In the genomic region with DNA sequence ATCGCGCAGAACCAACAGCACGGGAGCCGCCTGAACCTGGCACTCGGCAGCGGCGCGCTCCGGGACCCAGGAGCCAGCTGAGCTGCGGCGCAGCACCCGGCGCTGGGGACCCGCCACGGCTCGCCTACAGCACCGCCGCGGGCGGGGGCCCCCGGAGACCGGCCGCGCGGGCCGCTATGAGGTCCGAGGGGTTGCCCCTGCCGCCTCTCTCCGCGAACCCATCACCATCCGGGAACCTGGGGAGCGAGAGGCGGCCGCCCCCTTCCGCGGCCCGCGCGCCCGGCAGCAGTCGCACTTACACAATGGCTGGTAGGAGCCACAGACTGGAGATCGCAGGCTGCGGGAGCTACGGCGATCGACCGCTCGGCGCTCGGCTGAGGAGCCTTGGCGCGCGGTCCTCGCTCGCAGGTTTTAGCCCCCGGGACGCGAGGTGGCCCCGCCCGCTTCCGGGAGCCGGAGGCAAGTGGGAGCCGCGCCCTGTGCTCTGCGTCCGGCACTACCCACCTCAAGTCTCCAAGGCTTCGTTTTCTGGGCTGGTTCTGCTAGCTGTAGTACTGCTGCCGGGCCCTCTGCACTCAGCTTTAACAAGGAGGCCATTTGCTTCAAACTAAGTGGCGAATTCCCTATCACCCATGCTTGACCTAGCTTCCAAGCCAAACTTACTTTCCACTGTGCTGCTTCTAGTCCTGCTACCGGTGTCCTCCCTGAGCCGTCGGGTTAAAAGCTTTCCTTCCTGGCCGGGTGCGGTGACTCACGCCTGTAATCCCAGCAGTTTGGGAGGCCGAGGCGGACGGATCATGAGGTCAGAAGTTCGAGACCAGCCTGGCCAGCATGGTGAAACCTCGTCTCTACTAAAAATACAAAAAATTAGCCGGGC, we compare ENCODE assay signal across 8 cellular contexts. TPM values are rescaled to one million over a fixed set of nuclear protein-coding genes. Genes with fewer than 3 reads are reported as not detected.
A peak's percentile ranks its signal among the peaks of the same experiment; 100 is the strongest.
DNase-seq lines count a peak whose midpoint lies in the region; ATAC-seq and TF ChIP-seq lines count a peak whose summit lies in the region.

A gene (minus strand): TSS at position 386 of the 877 bp plus-strand sequence. CDS start 451 bp downstream, outside the sequence.

- H3K4me1 ChIP-seq in ovary (ENCODE audit: insufficient read depth) (peaks cover 4% of the 10 kb centered on the region), thyroid gland (peaks cover 0 to 7% of the 10 kb centered on the region in 2 donors)

- H3K27me3 ChIP-seq in ovary (no peaks in the 10 kb centered on the region), thyroid gland (no peaks in the 10 kb centered on the region)

- TF ChIP-seq CTCF in ovary (IDR thresholded peaks at IDR 0.05) (no peak), thyroid gland (IDR thresholded peaks at IDR 0.05) (peak in 1 of 6 experiments; percentile 16)

- 5 to 7% (median 6%) methylated on average over 68 to 81 of the region's 81 CpGs for WGBS in ovary, 3 donors
- WGBS in thyroid gland, 2 donors: 13 to 14% methylated on average over 37 to 42 of the region's 81 CpGs

- H3K4me3 ChIP-seq in ovary (peak within 1 kb of the TSS; percentile 64), thyroid gland (replicated peaks in 1 of 3) (peak within 1 kb of the TSS; percentile 50 to 62 (median 57))

- peak; percentile 85 for TF ChIP-seq POLR2A in GM10847 (IDR thresholded peaks at IDR 0.05; ENCODE audit: extremely low read depth, insufficient read length)
- peak; percentile 65 for TF ChIP-seq POLR2A in ovary (IDR thresholded peaks at IDR 0.05)
- TF ChIP-seq POLR2A in thyroid gland (IDR thresholded peaks at IDR 0.05): peak in 1 of 2 donors; percentile 92

- H3K27ac ChIP-seq in ovary: peak within 1 kb of the TSS; percentile 91 to 95
- peak within 1 kb of the TSS; percentile 88 to 90 (median 88) for H3K27ac ChIP-seq in thyroid gland

- intact Hi-C loops in Right ventricle myocardium inferior (cut with DNase I): loop anchor here (10.0 kb wide), 2 partner anchors 101 to 321 kb away; no protein-coding TSS in a partner anchor
- intact Hi-C loops in ovary (cut with DNase I): no loop called here
- intact Hi-C loops in thyroid gland (cut with DNase I): no loop called here

- DNase-seq in NCI-H1092 (lab: John Stamatoyannopoulos, UW): peak; percentile 90
- peak; percentile 72 to 90 for DNase-seq in SW 1271 (lab: John Stamatoyannopoulos, UW)
- DNase-seq in activated naive CD8-positive, alpha-beta T cell treated with anti-CD3 and anti-CD28 coated beads, Interleukin-2, amount 50 U/mL, for 16 hours (ENCODE audit: low read depth, low spot score): peak; percentile 66
- peak; percentile 96 for DNase-seq in Right ventricle myocardium inferior (ENCODE audit: missing footprints)
- peak; percentile 87 to 93 (median 89) for DNase-seq in ovary
- DNase-seq in thyroid gland: peak; percentile 87 to 90

- ATAC-seq in HG02588 (IDR thresholded peaks at IDR 0.05; ENCODE audit: unreplicated experiment): peak; percentile 81
- ATAC-seq in Right ventricle myocardium inferior: peak; percentile 99

- H3K36me3 ChIP-seq in ovary (no peaks in the 10 kb centered on the region), thyroid gland (no peaks in the 10 kb centered on the region)

- no peak for TF ChIP-seq EP300 in ovary (IDR thresholded peaks at IDR 0.05)

- H3K9me3 ChIP-seq in ovary (no peaks in the 10 kb centered on the region), thyroid gland (no peaks in the 10 kb centered on the region)

RNA-seq across cellular contexts. Expression of the gene that starts here (rescaled TPM):
- total RNA-seq in Right ventricle myocardium inferior (5.0 TPM), ovary (10 to 100 TPM in 1 of 7 donors, 1 to 10 TPM in 6; 3.2 to 13.1 (median 4.6) TPM), thyroid gland (10 to 100 TPM in 1 of 4 donors, 1 to 10 TPM in 3; 2.6 to 10.4 (median 6.2) TPM)
- polyA plus RNA-seq in ovary: 10 to 100 TPM in 1 of 2 donors, 1 to 10 TPM in 1; 3.2 to 11.9 TPM

Comparison
In these comparisons a context has a peak if more than half of its experiments do, and no peak if none do; other contexts are left out.
1. Peak in every context shown above with its lines: DNase-seq, ATAC-seq, H3K4me3 ChIP-seq and H3K27ac ChIP-seq.